1 cellular context compared by ENCODE assay signal in the genomic region with DNA sequence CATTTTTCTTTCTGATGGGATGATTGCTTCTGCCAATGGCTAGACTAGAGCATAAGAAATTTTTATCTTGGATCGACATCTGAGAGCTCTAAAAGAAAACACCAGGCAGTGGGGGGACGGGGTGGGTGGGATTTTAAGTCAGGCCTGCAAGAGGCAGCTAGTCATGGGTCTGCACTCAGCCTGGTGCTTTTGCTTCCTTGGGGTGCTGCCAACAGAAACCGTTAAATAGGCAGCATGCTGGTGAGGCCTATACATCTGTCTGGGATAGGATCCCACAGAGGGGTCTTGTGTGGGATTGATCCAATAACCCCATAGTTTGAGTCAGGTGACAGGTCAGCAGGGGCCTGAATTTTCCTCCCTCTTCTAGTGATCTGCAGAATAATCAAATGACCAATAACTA.
TF ChIP-seq lines count a peak whose summit lies in the region.

No MANE protein-coding gene starts in this region.

TF ChIP-seq in K562, 482 proteins besides CTCF, POLR2A, EP300 and RAD21:
- TF ChIP-seq, protein P1, sequence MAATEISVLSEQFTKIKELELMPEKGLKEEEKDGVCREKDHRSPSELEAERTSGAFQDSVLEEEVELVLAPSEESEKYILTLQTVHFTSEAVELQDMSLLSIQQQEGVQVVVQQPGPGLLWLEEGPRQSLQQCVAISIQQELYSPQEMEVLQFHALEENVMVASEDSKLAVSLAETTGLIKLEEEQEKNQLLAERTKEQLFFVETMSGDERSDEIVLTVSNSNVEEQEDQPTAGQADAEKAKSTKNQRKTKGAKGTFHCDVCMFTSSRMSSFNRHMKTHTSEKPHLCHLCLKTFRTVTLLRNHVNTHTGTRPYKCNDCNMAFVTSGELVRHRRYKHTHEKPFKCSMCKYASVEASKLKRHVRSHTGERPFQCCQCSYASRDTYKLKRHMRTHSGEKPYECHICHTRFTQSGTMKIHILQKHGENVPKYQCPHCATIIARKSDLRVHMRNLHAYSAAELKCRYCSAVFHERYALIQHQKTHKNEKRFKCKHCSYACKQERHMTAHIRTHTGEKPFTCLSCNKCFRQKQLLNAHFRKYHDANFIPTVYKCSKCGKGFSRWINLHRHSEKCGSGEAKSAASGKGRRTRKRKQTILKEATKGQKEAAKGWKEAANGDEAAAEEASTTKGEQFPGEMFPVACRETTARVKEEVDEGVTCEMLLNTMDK (IDR thresholded peaks at IDR 0.05; ENCODE audit: borderline replicate concordance, insufficient read depth, low read depth, low read length, poor library complexity, severe bottlenecking), result no peak
- TF ChIP-seq MEIS2 (IDR thresholded peaks at IDR 0.05; ENCODE audit: partially characterized antibody) (peak; percentile 13), ZNF197 (CRISPR knock-in tag; IDR thresholded peaks at IDR 0.05; ENCODE audit: low read depth) (0 out of 2 replicates have a peak, but pooled peaks have one; percentile 46), PRPF4 (IDR thresholded peaks at IDR 0.05; ENCODE audit: insufficient read depth, low read depth, low read length, poor library complexity, severe bottlenecking) (no peak), RBBP5 (IDR thresholded peaks at IDR 0.05; ENCODE audit: borderline replicate concordance, insufficient read depth, low read length, poor library complexity, severe bottlenecking) (peak; percentile 18), TEAD2 (tag; IDR thresholded peaks at IDR 0.05) (no peak), NFIC (IDR thresholded peaks at IDR 0.05) (peak; percentile 50), KDM5B (IDR thresholded peaks at IDR 0.05; ENCODE audit: insufficient replicate concordance, low read depth, low read length) (no peak), POLR2AphosphoS2 (IDR thresholded peaks at IDR 0.05; ENCODE audit: low read length) (no peak), KLF16 (IDR thresholded peaks at IDR 0.05) (no peak)
- TF ChIP-seq, protein P2, sequence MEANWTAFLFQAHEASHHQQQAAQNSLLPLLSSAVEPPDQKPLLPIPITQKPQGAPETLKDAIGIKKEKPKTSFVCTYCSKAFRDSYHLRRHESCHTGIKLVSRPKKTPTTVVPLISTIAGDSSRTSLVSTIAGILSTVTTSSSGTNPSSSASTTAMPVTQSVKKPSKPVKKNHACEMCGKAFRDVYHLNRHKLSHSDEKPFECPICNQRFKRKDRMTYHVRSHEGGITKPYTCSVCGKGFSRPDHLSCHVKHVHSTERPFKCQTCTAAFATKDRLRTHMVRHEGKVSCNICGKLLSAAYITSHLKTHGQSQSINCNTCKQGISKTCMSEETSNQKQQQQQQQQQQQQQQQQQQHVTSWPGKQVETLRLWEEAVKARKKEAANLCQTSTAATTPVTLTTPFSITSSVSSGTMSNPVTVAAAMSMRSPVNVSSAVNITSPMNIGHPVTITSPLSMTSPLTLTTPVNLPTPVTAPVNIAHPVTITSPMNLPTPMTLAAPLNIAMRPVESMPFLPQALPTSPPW (CRISPR knock-in tag; IDR thresholded peaks at IDR 0.05), result peak; percentile 33; the same call in 1 of the 2 replicates
- TF ChIP-seq, protein P3, sequence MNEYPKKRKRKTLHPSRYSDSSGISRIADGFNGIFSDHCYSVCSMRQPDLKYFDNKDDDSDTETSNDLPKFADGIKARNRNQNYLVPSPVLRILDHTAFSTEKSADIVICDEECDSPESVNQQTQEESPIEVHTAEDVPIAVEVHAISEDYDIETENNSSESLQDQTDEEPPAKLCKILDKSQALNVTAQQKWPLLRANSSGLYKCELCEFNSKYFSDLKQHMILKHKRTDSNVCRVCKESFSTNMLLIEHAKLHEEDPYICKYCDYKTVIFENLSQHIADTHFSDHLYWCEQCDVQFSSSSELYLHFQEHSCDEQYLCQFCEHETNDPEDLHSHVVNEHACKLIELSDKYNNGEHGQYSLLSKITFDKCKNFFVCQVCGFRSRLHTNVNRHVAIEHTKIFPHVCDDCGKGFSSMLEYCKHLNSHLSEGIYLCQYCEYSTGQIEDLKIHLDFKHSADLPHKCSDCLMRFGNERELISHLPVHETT (CRISPR knock-in tag; conservative IDR thresholded peaks at IDR 0.05 in 1 of 2, IDR thresholded peaks at IDR 0.05 in 1 of 2), result 0 out of 4 replicates have a peak, but pooled peaks of 1 of the 2 experiments have one; percentile 38
- TF ChIP-seq, protein P4, sequence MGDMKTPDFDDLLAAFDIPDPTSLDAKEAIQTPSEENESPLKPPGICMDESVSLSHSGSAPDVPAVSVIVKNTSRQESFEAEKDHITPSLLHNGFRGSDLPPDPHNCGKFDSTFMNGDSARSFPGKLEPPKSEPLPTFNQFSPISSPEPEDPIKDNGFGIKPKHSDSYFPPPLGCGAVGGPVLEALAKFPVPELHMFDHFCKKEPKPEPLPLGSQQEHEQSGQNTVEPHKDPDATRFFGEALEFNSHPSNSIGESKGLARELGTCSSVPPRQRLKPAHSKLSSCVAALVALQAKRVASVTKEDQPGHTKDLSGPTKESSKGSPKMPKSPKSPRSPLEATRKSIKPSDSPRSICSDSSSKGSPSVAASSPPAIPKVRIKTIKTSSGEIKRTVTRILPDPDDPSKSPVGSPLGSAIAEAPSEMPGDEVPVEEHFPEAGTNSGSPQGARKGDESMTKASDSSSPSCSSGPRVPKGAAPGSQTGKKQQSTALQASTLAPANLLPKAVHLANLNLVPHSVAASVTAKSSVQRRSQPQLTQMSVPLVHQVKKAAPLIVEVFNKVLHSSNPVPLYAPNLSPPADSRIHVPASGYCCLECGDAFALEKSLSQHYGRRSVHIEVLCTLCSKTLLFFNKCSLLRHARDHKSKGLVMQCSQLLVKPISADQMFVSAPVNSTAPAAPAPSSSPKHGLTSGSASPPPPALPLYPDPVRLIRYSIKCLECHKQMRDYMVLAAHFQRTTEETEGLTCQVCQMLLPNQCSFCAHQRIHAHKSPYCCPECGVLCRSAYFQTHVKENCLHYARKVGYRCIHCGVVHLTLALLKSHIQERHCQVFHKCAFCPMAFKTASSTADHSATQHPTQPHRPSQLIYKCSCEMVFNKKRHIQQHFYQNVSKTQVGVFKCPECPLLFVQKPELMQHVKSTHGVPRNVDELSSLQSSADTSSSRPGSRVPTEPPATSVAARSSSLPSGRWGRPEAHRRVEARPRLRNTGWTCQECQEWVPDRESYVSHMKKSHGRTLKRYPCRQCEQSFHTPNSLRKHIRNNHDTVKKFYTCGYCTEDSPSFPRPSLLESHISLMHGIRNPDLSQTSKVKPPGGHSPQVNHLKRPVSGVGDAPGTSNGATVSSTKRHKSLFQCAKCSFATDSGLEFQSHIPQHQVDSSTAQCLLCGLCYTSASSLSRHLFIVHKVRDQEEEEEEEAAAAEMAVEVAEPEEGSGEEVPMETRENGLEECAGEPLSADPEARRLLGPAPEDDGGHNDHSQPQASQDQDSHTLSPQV (IDR thresholded peaks at IDR 0.05), result 0 out of 2 replicates have a peak, but pooled peaks have one; percentile 41
